In genomic region chr13:40772765-40773473, GRCh38 we compare ENCODE assay signal across 23 cellular contexts. TPM values are rescaled to one million over a fixed set of nuclear protein-coding genes. Genes with fewer than 3 reads are reported as not detected.
DNase-seq lines count a peak whose midpoint lies in the region; ATAC-seq and TF ChIP-seq lines count a peak whose summit lies in the region.
"Had no signal": no experiment of that assay in that cellular context is flagged by ENCODE, and none has a peak within 500 bp of the region (broad histone marks: within the 10 kb centered on the region; RNA-seq: fewer than 3 reads in every experiment).

No MANE protein-coding gene starts in this region.

- H3K27me3 ChIP-seq in neuronal stem cell (ENCODE audit: control insufficient read depth in 3 of 3, insufficient read depth in 3 of 3, low read depth in 1 of 3, low read length in 3 of 3) (no peaks in the 10 kb centered on the region), psoas muscle (ENCODE audit: insufficient read depth in 3 of 3, low read length in 2 of 3) (no peaks in the 10 kb centered on the region)
- H3K27me3 ChIP-seq: ascending aorta, MG63, pancreas, sigmoid colon had no signal

- no peak overlapping the region for H2BK12ac ChIP-seq in neuronal stem cell (ENCODE audit: low read length)

- H3K36me3 Mint-ChIP-seq in activated T-cell treated with anti-CD3 and anti-CD28 coated beads, Interleukin-2, amount 50 U/mL, for 24 hours (ENCODE audit: low read depth) = peaks cover 16% of the 10 kb centered on the region
- no peaks in the 10 kb centered on the region for H3K36me3 Mint-ChIP-seq in IgD-negative memory B cell
- H3K36me3 Mint-ChIP-seq in activated naive CD8-positive, alpha-beta T cell treated with anti-CD3 and anti-CD28 coated beads, Interleukin-2, amount 50 U/mL, for 24 hours (ENCODE audit: low read depth) = peaks cover 3% of the 10 kb centered on the region

- H3K4me3 ChIP-seq in neuronal stem cell (ENCODE audit: low read length in 2 of 2) (no peak overlapping the region), psoas muscle (no peak overlapping the region)
- H3K4me3 ChIP-seq: ascending aorta, GM12878, lung, MG63, pancreas, sigmoid colon had no signal

- no peak overlapping the region for H3K4me2 ChIP-seq in neuronal stem cell (ENCODE audit: insufficient read depth, low read length, poor library complexity, severe bottlenecking)

- H3K4me3 Mint-ChIP-seq in activated T-cell treated with anti-CD3 and anti-CD28 coated beads, Interleukin-2, amount 50 U/mL, for 24 hours = no peak overlapping the region
- peak overlapping the region in 3 of 4 donors; percentile 34 to 94 (median 47) for H3K4me3 Mint-ChIP-seq in IgD-negative memory B cell
- H3K4me3 Mint-ChIP-seq in activated naive CD8-positive, alpha-beta T cell treated with anti-CD3 and anti-CD28 coated beads, Interleukin-2, amount 50 U/mL, for 24 hours = peak overlapping the region; percentile 29
- H3K4me3 Mint-ChIP-seq: T-helper 17 cell had no signal

- no peak overlapping the region for H3K18ac ChIP-seq in neuronal stem cell (ENCODE audit: low read length)

- no peaks in the 10 kb centered on the region for H3K9me3 ChIP-seq in neuronal stem cell (replicated peaks in 1 of 2; ENCODE audit: control insufficient read depth in 2 of 2, insufficient read depth in 1 of 2, low read depth in 1 of 2, low read length in 2 of 2)
- no peaks in the 10 kb centered on the region for H3K9me3 ChIP-seq in psoas muscle
- H3K9me3 ChIP-seq: ascending aorta, MG63, pancreas, sigmoid colon had no signal

- no peaks in the 10 kb centered on the region for H3K27me3 Mint-ChIP-seq in activated T-cell treated with anti-CD3 and anti-CD28 coated beads, Interleukin-2, amount 50 U/mL, for 24 hours
- no peaks in the 10 kb centered on the region for H3K27me3 Mint-ChIP-seq in IgD-negative memory B cell
- no peaks in the 10 kb centered on the region for H3K27me3 Mint-ChIP-seq in activated naive CD8-positive, alpha-beta T cell treated with anti-CD3 and anti-CD28 coated beads, Interleukin-2, amount 50 U/mL, for 24 hours
- H3K27me3 Mint-ChIP-seq: T-helper 17 cell had no signal

- H2BK120ac ChIP-seq in neuronal stem cell (ENCODE audit: low read depth, low read length) = no peak overlapping the region

- DNase-seq in activated T-cell treated with anti-CD3 and anti-CD28 coated beads, Interleukin-2, amount 50 U/mL, for 24 hours = no peak
- no peak for DNase-seq in activated T-cell treated with anti-CD3 and anti-CD28 coated beads, Interleukin-2, amount 50 U/mL, for 48 hours
- DNase-seq in activated naive CD8-positive, alpha-beta T cell treated with anti-CD3 and anti-CD28 coated beads, Interleukin-2, amount 50 U/mL, for 24 hours = no peak
- DNase-seq in neuronal stem cell (ENCODE audit: low spot score) = no peak
- DNase-seq in SHP77 treated with DMSO at 0.1 percent for 48 hours (lab: John Stamatoyannopoulos, UW) = no peak
- DNase-seq in psoas muscle = no peak
- DNase-seq: activated effector memory CD4-positive, alpha-beta T cell treated with anti-CD3 and anti-CD28 coated beads, Interleukin-2, amount 50 U/mL, for 16 hours; foreskin fibroblast; hippocampal formation; MG63; NCI-H1436; NCI-H2171; pancreas; Right ventricle myocardium superior; sigmoid colon; T-helper 17 cell; WERI-Rb-1 had no signal

- H3K27ac Mint-ChIP-seq in activated T-cell treated with anti-CD3 and anti-CD28 coated beads, Interleukin-2, amount 50 U/mL, for 24 hours = peak overlapping the region; percentile 74
- peak overlapping the region in 1 of 3 donors; percentile 25 for H3K27ac Mint-ChIP-seq in IgD-negative memory B cell
- no peak overlapping the region for H3K27ac Mint-ChIP-seq in activated naive CD8-positive, alpha-beta T cell treated with anti-CD3 and anti-CD28 coated beads, Interleukin-2, amount 50 U/mL, for 24 hours
- H3K27ac Mint-ChIP-seq: stimulated activated effector memory CD8-positive, alpha-beta T cell treated with anti-CD3 and anti-CD28 coated beads, Interleukin-12 subunit alpha, Interleukin-12 subunit beta, amount 100 ng/mL, for 72 hours had no signal

- H3K4me1 ChIP-seq in neuronal stem cell (ENCODE audit: control insufficient read depth in 2 of 2, insufficient read depth in 1 of 2, low read depth in 1 of 2, low read length in 2 of 2) (peaks cover 3 to 9% of the 10 kb centered on the region in 2 donors), psoas muscle (peaks cover 9% of the 10 kb centered on the region)

- no peak overlapping the region for H3K23ac ChIP-seq in neuronal stem cell (ENCODE audit: low read depth, low read length, poor library complexity)

- H4K8ac ChIP-seq in neuronal stem cell (ENCODE audit: low read depth, low read length) = no peak overlapping the region

- no CpG with 5 or more reads among the region's 6 CpGs for WGBS in neuronal stem cell (ENCODE audit: extremely low coverage in 2 of 2, insufficient read length in 2 of 2, insufficient replicate concordance in 1 of 2), 2 donors
- 84 to 92% (median 89%) methylated on average over 6 of the region's 6 CpGs for WGBS in psoas muscle, 3 donors

- peaks cover 54% of the 10 kb centered on the region for H3K4me1 Mint-ChIP-seq in activated T-cell treated with anti-CD3 and anti-CD28 coated beads, Interleukin-2, amount 50 U/mL, for 24 hours (ENCODE audit: low read depth)
- peaks cover 24 to 34% (median 24%) of the 10 kb centered on the region in 3 donors for H3K4me1 Mint-ChIP-seq in IgD-negative memory B cell
- H3K4me1 Mint-ChIP-seq in activated naive CD8-positive, alpha-beta T cell treated with anti-CD3 and anti-CD28 coated beads, Interleukin-2, amount 50 U/mL, for 24 hours = peaks cover 48% of the 10 kb centered on the region

- H2BK15ac ChIP-seq in neuronal stem cell (ENCODE audit: low read length) = no peak overlapping the region

- H2AK5ac ChIP-seq in neuronal stem cell (ENCODE audit: low read depth, low read length) = no peak overlapping the region

- H3K27ac ChIP-seq in neuronal stem cell (replicated peaks; ENCODE audit: low read length) (no peak overlapping the region), psoas muscle (no peak overlapping the region)
- H3K27ac ChIP-seq: ascending aorta, pancreas, sigmoid colon, WERI-Rb-1 had no signal

- H2BK5ac ChIP-seq in neuronal stem cell (ENCODE audit: low read length) = no peak overlapping the region

- intact Hi-C loops in psoas muscle (cut with DNase I) = loop anchor here in 1 of 2 donors (10.0 kb wide), 1 partner anchor 292 kb away; the partner anchor contains the start of gene WBP4

- no peak overlapping the region for H4K91ac ChIP-seq in neuronal stem cell (ENCODE audit: low read depth, low read length, poor library complexity)

- no peak overlapping the region for H3K4ac ChIP-seq in neuronal stem cell (ENCODE audit: low read length)

- H2AFZ ChIP-seq in neuronal stem cell (ENCODE audit: low read length) = peak overlapping the region; percentile 31

- no peak for TF ChIP-seq CTCF in psoas muscle (IDR thresholded peaks at IDR 0.05)

- H3K14ac ChIP-seq in neuronal stem cell (ENCODE audit: low read length) = no peak overlapping the region

- H3K9ac ChIP-seq in neuronal stem cell (ENCODE audit: low read depth, low read length, poor library complexity) = no peak overlapping the region

- H3K36me3 ChIP-seq in neuronal stem cell (replicated peaks in 1 of 2; ENCODE audit: control insufficient read depth in 2 of 2, insufficient read depth in 2 of 2, low read length in 2 of 2) = no peaks in the 10 kb centered on the region
- no peaks in the 10 kb centered on the region for H3K36me3 ChIP-seq in psoas muscle (ENCODE audit: insufficient read depth in 1 of 2, low read depth in 1 of 2)
- H3K36me3 ChIP-seq: ascending aorta, MG63, pancreas, sigmoid colon, WERI-Rb-1 had no signal

- no peak for ATAC-seq in activated naive CD8-positive, alpha-beta T cell treated with anti-CD3 and anti-CD28 coated beads, Interleukin-2, amount 50 U/mL, for 24 hours
- ATAC-seq in HG03039 (IDR thresholded peaks at IDR 0.05; ENCODE audit: unreplicated experiment) = no peak
- ATAC-seq in psoas muscle = no peak
- ATAC-seq: GM12878; pancreas; stimulated activated effector memory CD8-positive, alpha-beta T cell treated with anti-CD3 and anti-CD28 coated beads, Interleukin-12 subunit alpha, Interleukin-12 subunit beta, amount 100 ng/mL, for 72 hours; T-helper 17 cell had no signal

- H3K79me1 ChIP-seq in neuronal stem cell (ENCODE audit: low read depth, low read length) = peaks cover 2% of the 10 kb centered on the region

- H3K9me3 Mint-ChIP-seq in activated T-cell treated with anti-CD3 and anti-CD28 coated beads, Interleukin-2, amount 50 U/mL, for 24 hours = no peaks in the 10 kb centered on the region
- H3K9me3 Mint-ChIP-seq in IgD-negative memory B cell = no peaks in the 10 kb centered on the region
- no peaks in the 10 kb centered on the region for H3K9me3 Mint-ChIP-seq in activated naive CD8-positive, alpha-beta T cell treated with anti-CD3 and anti-CD28 coated beads, Interleukin-2, amount 50 U/mL, for 24 hours
- H3K9me3 Mint-ChIP-seq: stimulated activated effector memory CD8-positive, alpha-beta T cell treated with anti-CD3 and anti-CD28 coated beads, Interleukin-12 subunit alpha, Interleukin-12 subunit beta, amount 100 ng/mL, for 72 hours had no signal

RNA-seq across cellular contexts. Expression of gene MRPS31, which starts 1.9 kb away (rescaled TPM):
- polyA plus RNA-seq in IgD-negative memory B cell = 53.6 TPM
- polyA plus RNA-seq in neuronal stem cell (2013, experiment 1 of 2) = 48.9 TPM
- 50.3 TPM for polyA plus RNA-seq in neuronal stem cell (2013, experiment 2 of 2)
- 10 to 100 TPM; 23.3 to 27.2 (median 25.5) TPM for total RNA-seq in psoas muscle
- 10 to 100 TPM; 26.7 to 36.6 (median 34.9) TPM for polyA plus RNA-seq in psoas muscle

RNA-seq across cellular contexts. Expression of gene SLC25A15, which starts 16.5 kb away (rescaled TPM):
- polyA plus RNA-seq in IgD-negative memory B cell = 2.0 TPM
- 17.6 TPM for polyA plus RNA-seq in neuronal stem cell (2013, experiment 1 of 2)
- 16.8 TPM for polyA plus RNA-seq in neuronal stem cell (2013, experiment 2 of 2)
- total RNA-seq in psoas muscle = 10 to 100 TPM in 1 of 4 donors, 1 to 10 TPM in 3; 4.9 to 12.7 (median 5.0) TPM
- polyA plus RNA-seq in psoas muscle = 10 to 100 TPM in 2 of 3 donors, 1 to 10 TPM in 1; 3.8 to 15.8 (median 10.1) TPM
